In genomic region chr7:7060828-7061599, GRCh38 we compare ENCODE assay signal across 28 cellular contexts.
"Had no signal": no experiment of that assay in that cellular context is flagged by ENCODE, and none has a peak within 500 bp of the region (broad histone marks: within the 10 kb centered on the region; RNA-seq: fewer than 3 reads in every experiment).

No MANE protein-coding gene starts in this region.

- FAIRE-seq: astrocyte had no signal

- H3K36me3 ChIP-seq: adrenal gland, breast epithelium, SJSA1, WERI-Rb-1 had no signal

- H3K4me3 ChIP-seq: adrenal gland, body of pancreas, breast epithelium, SJSA1 had no signal

- DNase-seq: activated CD4-positive, alpha-beta T cell treated with anti-CD3 and anti-CD28 coated beads, Interleukin-2, amount 10 ng/mL, durations not matched to agents 7 days and 5 days; activated CD4-positive, alpha-beta T cell treated with anti-CD3 and anti-CD28 coated beads, Interleukin-2, amount 50 U/mL, for 48 hours; activated CD8-positive, alpha-beta memory T cell treated with anti-CD3 and anti-CD28 coated beads, Interleukin-2, amount 50 U/mL, for 4 hours; activated CD8-positive, alpha-beta T cell treated with anti-CD3 and anti-CD28 coated beads, Interleukin-2, amount 10 ng/mL, durations not matched to agents 7 days and 5 days; activated gamma-delta T cell treated with Interleukin-2 at 50 U/mL for 16 hours; activated naive CD4-positive, alpha-beta T cell treated with anti-CD3 and anti-CD28 coated beads for 36 hours; activated T-cell treated with anti-CD3 and anti-CD28 coated beads for 4 hours; activated T-cell treated with anti-CD3 and anti-CD28 coated beads, Interleukin-2, amount 50 U/mL, for 4 hours; adrenal gland; body of pancreas; NCI-H1092 treated with DMSO at 0.1 percent for 48 hours; NCI-H1417; NCI-H146; NCI-H187; NCI-H2029 treated with DMSO at 0.1 percent for 48 hours; NCI-H2107; NCI-H226; NCI-H446 treated with DMSO at 0.1 percent for 48 hours; NCI-H524; RPMI8226; SHP77 treated with DMSO at 0.1 percent for 48 hours; SK-N-SH; T-cell; T-helper 9 cell; WERI-Rb-1 had no signal

- H3K27ac ChIP-seq: adrenal gland, body of pancreas, breast epithelium, SJSA1, WERI-Rb-1 had no signal

- H3K4me1 ChIP-seq: adrenal gland, body of pancreas, breast epithelium, SJSA1 had no signal

- H3K9me3 ChIP-seq: adrenal gland, body of pancreas, breast epithelium, SJSA1, SK-N-SH had no signal

- H3K27me3 ChIP-seq: adrenal gland, body of pancreas, breast epithelium, SJSA1 had no signal

- H3K9ac ChIP-seq: SK-N-SH had no signal
